Comparison of ENCODE assay signal across 8 cellular contexts in the genomic region with DNA sequence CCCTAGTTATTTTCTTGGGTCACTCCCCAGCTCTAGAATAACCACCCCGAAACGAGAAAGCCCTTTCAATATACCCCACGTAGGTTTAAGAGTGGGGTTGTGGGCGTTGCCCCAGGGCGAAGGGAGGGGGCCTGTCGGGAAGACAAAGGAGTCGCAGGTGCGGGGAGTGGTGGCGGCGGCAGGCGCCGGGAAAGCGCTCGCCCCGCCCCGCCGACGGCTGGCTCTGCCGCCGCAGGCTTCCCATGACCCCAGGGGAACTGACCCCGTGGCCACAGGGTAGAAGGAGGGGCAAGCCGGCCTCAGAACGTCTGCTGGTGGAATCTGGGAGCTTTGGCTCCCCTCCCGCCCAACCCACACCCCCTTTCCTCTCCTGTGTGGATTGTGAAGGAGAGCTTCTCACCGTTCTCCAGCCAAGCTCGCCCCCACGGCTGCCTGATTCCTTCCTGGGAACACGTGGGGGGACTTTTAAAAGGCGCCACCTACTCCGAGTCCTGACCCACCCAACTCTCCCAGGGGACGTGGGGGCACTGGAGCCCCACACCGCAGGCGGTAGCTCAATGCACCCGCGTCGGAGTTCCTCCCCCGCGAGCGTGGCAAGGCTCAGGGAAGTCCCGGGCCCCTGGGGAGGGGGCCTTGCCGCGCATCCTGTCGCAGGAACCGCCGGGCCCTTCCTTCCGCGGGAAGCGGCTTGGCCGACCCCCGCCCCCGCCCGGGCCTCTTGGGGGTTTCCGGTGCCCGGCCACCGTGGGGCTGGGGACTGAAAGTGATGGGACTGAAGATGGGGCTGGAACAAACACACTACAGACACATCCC. TPM values are rescaled to one million over a fixed set of nuclear protein-coding genes. Genes with fewer than 3 reads are reported as not detected.
DNase-seq lines count a peak whose midpoint lies in the region; ATAC-seq and TF ChIP-seq lines count a peak whose summit lies in the region.

No MANE protein-coding gene starts in this region.

- peak overlapping the region; percentile 98 for H3K27ac ChIP-seq in colonic mucosa

- H3K9me3 ChIP-seq in colonic mucosa: no peaks in the 10 kb centered on the region

- H3K36me3 ChIP-seq in colonic mucosa: no peaks in the 10 kb centered on the region

- H3K27me3 ChIP-seq in colonic mucosa: no peaks in the 10 kb centered on the region

- intact Hi-C loops in colonic mucosa (cut with DNase I): no loop called here

- peak overlapping the region; percentile 78 to 100 for H3K9ac ChIP-seq in colonic mucosa (ENCODE audit: low read depth in 2 of 2, low read length in 2 of 2)

- H3K4me1 ChIP-seq in colonic mucosa: peaks cover 9% of the 10 kb centered on the region

- DNase-seq in NCI-H446 (lab: John Stamatoyannopoulos, UW) (peak; percentile 13 to 50), NCI-H446 treated with DMSO at 0.1 percent for 48 hours (lab: John Stamatoyannopoulos, UW) (no peak), NCI-H146 treated with DMSO at 0.1 percent for 48 hours (lab: John Stamatoyannopoulos, UW; ENCODE audit: unreplicated experiment) (peak; percentile 42), colonic mucosa (peak; percentile 86), left kidney (ENCODE audit: low read depth, low spot score) (peak; percentile 88)
- DNase-seq in activated CD4-positive, CD25-positive, alpha-beta regulatory T cell treated with anti-CD3 and anti-CD28 coated beads, Interleukin-2, amount 50 U/mL, for 72 hours: peak; percentile 65
- peak in 2 of 3 experiments; percentile 39 to 59 for DNase-seq in stimulated activated CD4-positive, alpha-beta T cell treated with anti-CD3 and anti-CD28 coated beads, TNF-alpha, amount 100 ng/mL, for 4 hours (ENCODE audit: low read depth in 3 of 3)

- no peak for ATAC-seq in HG03565 (IDR thresholded peaks at IDR 0.05; ENCODE audit: unreplicated experiment)

- no peak for TF ChIP-seq CTCF in colonic mucosa (IDR thresholded peaks at IDR 0.05)

- peak overlapping the region; percentile 79 for H3K4me3 ChIP-seq in colonic mucosa

RNA-seq across cellular contexts. Expression of a gene that starts 5.5 kb away (rescaled TPM):
- 100 to 1,000 TPM in 1 of 2 donors, 10 to 100 TPM in 1; 83.4 to 116 TPM for total RNA-seq in colonic mucosa

RNA-seq across cellular contexts. Expression of a gene that starts 5.5 kb away (rescaled TPM):
- total RNA-seq in colonic mucosa: 10 to 100 TPM; 51.0 to 78.2 TPM

RNA-seq across cellular contexts. Expression of a gene that starts 37.6 kb away (rescaled TPM):
- total RNA-seq in colonic mucosa: 100 to 1,000 TPM in 1 of 2 donors, 10 to 100 TPM in 1; 56.7 to 119 TPM

RNA-seq across cellular contexts. Expression of a gene that starts 39.1 kb away (rescaled TPM):
- 10 to 100 TPM; 17.5 to 40.1 TPM for total RNA-seq in colonic mucosa

RNA-seq across cellular contexts. Expression of a gene that starts 53.0 kb away (rescaled TPM):
- total RNA-seq in colonic mucosa: 1 to 10 TPM; 3.6 to 4.5 TPM
